ENCODE assay signal across 11 cellular contexts in the genomic region with DNA sequence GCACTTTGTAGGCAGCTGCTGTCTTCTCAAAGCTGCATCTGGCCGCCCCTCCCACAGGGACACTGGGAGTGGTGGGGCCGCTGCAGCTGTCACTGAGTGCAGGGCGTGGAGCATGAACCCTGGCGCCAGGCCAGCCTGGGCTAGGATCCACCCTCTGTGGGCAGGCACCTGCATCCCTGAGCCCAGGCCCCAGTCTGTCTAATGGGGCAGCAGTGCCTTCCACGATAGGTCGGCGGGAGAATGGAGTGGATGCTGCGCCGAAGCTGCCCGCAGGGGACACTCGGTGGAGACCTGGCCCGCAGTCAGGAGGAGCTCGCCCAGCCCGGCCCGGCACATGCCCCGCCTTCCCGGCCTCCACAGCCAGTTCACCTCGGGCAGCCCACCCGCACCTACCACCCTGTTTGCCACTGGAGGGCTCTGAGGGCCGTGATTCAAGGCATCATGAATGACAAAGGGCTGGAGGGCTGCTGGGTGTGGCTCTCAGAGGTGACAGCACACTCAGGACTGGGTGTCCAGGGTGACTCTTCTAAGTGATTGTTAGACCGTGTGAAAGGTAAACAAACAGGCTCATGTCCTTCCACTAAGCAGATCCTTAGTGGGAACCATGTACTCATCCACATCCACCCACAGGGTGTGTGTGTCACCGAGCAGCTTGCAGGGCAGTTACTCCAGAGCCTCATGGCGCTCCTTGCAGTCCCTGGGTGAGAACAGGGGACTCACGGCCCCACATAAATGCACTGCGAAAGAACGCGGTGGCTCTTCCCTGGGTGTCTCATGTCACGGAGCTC.
A peak's percentile ranks its signal among the peaks of the same experiment; 100 is the strongest.
DNase-seq lines count a peak whose midpoint lies in the region; ATAC-seq, FAIRE-seq and TF ChIP-seq lines count a peak whose summit lies in the region.
"Had no signal": no experiment of that assay in that cellular context is flagged by ENCODE, and none has a peak within 500 bp of the region (broad histone marks: within the 10 kb centered on the region; RNA-seq: fewer than 3 reads in every experiment).

No MANE protein-coding gene starts in this region.

- no peaks in the 10 kb centered on the region for H3K9me3 ChIP-seq in HepG2 (ENCODE audit: low read length)

- H3K27ac ChIP-seq in HepG2 (ENCODE audit: extremely low read length, insufficient read depth, low read length), result no peak overlapping the region

- H3K36me3 ChIP-seq in HepG2 (replicated peaks in 1 of 2; ENCODE audit: control insufficient read depth in 1 of 2, insufficient read depth in 2 of 2, low read length in 2 of 2), result no peaks in the 10 kb centered on the region

- no peak overlapping the region for H3K4me3 Mint-ChIP-seq in dendritic cell treated with granulocyte-macrophage colony-stimulating factor and Interleukin-4, amounts not matched to agents 40 ng/mL and 50 ng/mL, for 4 days
- H3K4me3 Mint-ChIP-seq in activated T-cell treated with anti-CD3 and anti-CD28 coated beads, Interleukin-2, amount 50 U/mL, for 24 hours, result no peak overlapping the region
- H3K4me3 Mint-ChIP-seq: activated CD4-positive, alpha-beta T cell treated with anti-CD3 and anti-CD28 coated beads, Interleukin-2, amount 10 ng/mL, durations not matched to agents 24 days and 14 days; CD8-positive, alpha-beta memory T cell had no signal

- no peak for TF ChIP-seq POLR2A in HepG2 (IDR thresholded peaks at IDR 0.05; ENCODE audit: insufficient read depth in 1 of 2, low read depth in 2 of 2, low read length in 2 of 2)

- no peak for TF ChIP-seq RAD21 in HepG2 (CRISPR knock-in tag; IDR thresholded peaks at IDR 0.05)

- H3K4me1 Mint-ChIP-seq in dendritic cell treated with granulocyte-macrophage colony-stimulating factor and Interleukin-4, amounts not matched to agents 40 ng/mL and 50 ng/mL, for 4 days (ENCODE audit: low read depth), result peaks cover 30% of the 10 kb centered on the region
- H3K4me1 Mint-ChIP-seq in activated T-cell treated with anti-CD3 and anti-CD28 coated beads, Interleukin-2, amount 50 U/mL, for 24 hours (ENCODE audit: low read depth), result peaks cover 2% of the 10 kb centered on the region
- H3K4me1 Mint-ChIP-seq: activated CD4-positive, alpha-beta T cell treated with anti-CD3 and anti-CD28 coated beads, Interleukin-2, amount 10 ng/mL, durations not matched to agents 24 days and 14 days; CD8-positive, alpha-beta memory T cell had no signal

- WGBS in HepG2 (ENCODE audit: low lambda C conversion rate), result 69% methylated on average over 11 of the region's 28 CpGs

- no peak for TF ChIP-seq CTCF in HepG2 (CRISPR knock-in tag; IDR thresholded peaks at IDR 0.05)

- H3K9ac ChIP-seq in HepG2 (ENCODE audit: insufficient read depth, low read depth, low read length), result no peak overlapping the region

- no peaks in the 10 kb centered on the region for H3K79me2 ChIP-seq in HepG2 (ENCODE audit: insufficient read depth, low read length)

- peaks cover 98% of the 10 kb centered on the region for H3K36me3 Mint-ChIP-seq in dendritic cell treated with granulocyte-macrophage colony-stimulating factor and Interleukin-4, amounts not matched to agents 40 ng/mL and 50 ng/mL, for 4 days (ENCODE audit: low read depth)
- H3K36me3 Mint-ChIP-seq in activated T-cell treated with anti-CD3 and anti-CD28 coated beads, Interleukin-2, amount 50 U/mL, for 24 hours (ENCODE audit: low read depth), result peaks cover 31% of the 10 kb centered on the region

- H2AFZ ChIP-seq in HepG2 (ENCODE audit: low read length), result no peak overlapping the region

- no peaks in the 10 kb centered on the region for H3K27me3 ChIP-seq in HepG2 (ENCODE audit: control insufficient read depth in 1 of 2, insufficient read depth in 2 of 2, low read length in 2 of 2)

- CTCF ChIA-PET in HepG2 (lab: Yijun Ruan, JAX; ENCODE audit: low intra/inter-chr PET ratio, low total read pairs), result no interaction called here

- peak overlapping the region; percentile 12 for H3K27ac Mint-ChIP-seq in dendritic cell treated with granulocyte-macrophage colony-stimulating factor and Interleukin-4, amounts not matched to agents 40 ng/mL and 50 ng/mL, for 4 days
- no peak overlapping the region for H3K27ac Mint-ChIP-seq in activated T-cell treated with anti-CD3 and anti-CD28 coated beads, Interleukin-2, amount 50 U/mL, for 24 hours
- H3K27ac Mint-ChIP-seq: activated CD4-positive, alpha-beta T cell treated with anti-CD3 and anti-CD28 coated beads, Interleukin-2, amount 10 ng/mL, durations not matched to agents 24 days and 14 days had no signal

- no peak for FAIRE-seq in HepG2 (lab: Jason Lieb, UNC)
- FAIRE-seq: islet of Langerhans had no signal

- intact Hi-C loops in dendritic cell treated with granulocyte-macrophage colony-stimulating factor and Interleukin-4, amounts not matched to agents 40 ng/mL and 50 ng/mL, for 4 days (cut with micrococcal nuclease), result no loop called here
- intact Hi-C loops in HepG2 (cut with micrococcal nuclease; ENCODE audit: unreplicated experiment), result loop anchor here (5.0 kb wide), 1 partner anchor 232 kb away; no protein-coding TSS in a partner anchor

- no TSS peak for BruUV-seq in HepG2 (replicated peaks; lab: Mats Ljungman, UMichigan)

- no peaks in the 10 kb centered on the region for H3K27me3 Mint-ChIP-seq in dendritic cell treated with granulocyte-macrophage colony-stimulating factor and Interleukin-4, amounts not matched to agents 40 ng/mL and 50 ng/mL, for 4 days
- H3K27me3 Mint-ChIP-seq in activated T-cell treated with anti-CD3 and anti-CD28 coated beads, Interleukin-2, amount 50 U/mL, for 24 hours, result no peaks in the 10 kb centered on the region
- H3K27me3 Mint-ChIP-seq: activated CD4-positive, alpha-beta T cell treated with anti-CD3 and anti-CD28 coated beads, Interleukin-2, amount 10 ng/mL, durations not matched to agents 24 days and 14 days; CD8-positive, alpha-beta memory T cell had no signal

- peak; percentile 69 for DNase-seq in ELF-1 (ENCODE audit: low read depth, low spot score)
- peak; percentile 52 for DNase-seq in NCI-H2171 (lab: John Stamatoyannopoulos, UW)
- no peak for DNase-seq in HepG2 (ENCODE audit: low spot score)
- DNase-seq in activated T-cell treated with anti-CD3 and anti-CD28 coated beads, Interleukin-2, amount 50 U/mL, for 24 hours, result no peak
- DNase-seq in activated naive CD4-positive, alpha-beta T cell treated with anti-CD3 and anti-CD28 coated beads, Interleukin-2, amount 50 U/mL, for 16 hours, result no peak
- DNase-seq: activated CD4-positive, alpha-beta T cell treated with anti-CD3 and anti-CD28 coated beads, Interleukin-2, amount 10 ng/mL, durations not matched to agents 24 days and 14 days had no signal

- H3K4me2 ChIP-seq in HepG2 (ENCODE audit: low read depth, low read length), result no peak overlapping the region

- POLR2A ChIA-PET in HepG2 (lab: Yijun Ruan, JAX), result no interaction called here

- no peak for TF ChIP-seq EP300 in HepG2 (IDR thresholded peaks at IDR 0.05; ENCODE audit: low read depth in 2 of 2, low read length in 2 of 2)
- no peak for TF ChIP-seq EP300 in HepG2 (CRISPR knock-in tag; IDR thresholded peaks at IDR 0.05; ENCODE audit: borderline replicate concordance)

- H3K9me3 Mint-ChIP-seq in dendritic cell treated with granulocyte-macrophage colony-stimulating factor and Interleukin-4, amounts not matched to agents 40 ng/mL and 50 ng/mL, for 4 days, result no peaks in the 10 kb centered on the region
- no peaks in the 10 kb centered on the region for H3K9me3 Mint-ChIP-seq in activated T-cell treated with anti-CD3 and anti-CD28 coated beads, Interleukin-2, amount 50 U/mL, for 24 hours
- H3K9me3 Mint-ChIP-seq: activated CD4-positive, alpha-beta T cell treated with anti-CD3 and anti-CD28 coated beads, Interleukin-2, amount 10 ng/mL, durations not matched to agents 24 days and 14 days; CD8-positive, alpha-beta memory T cell had no signal

- in situ Hi-C loops in HepG2 (cut with HindIII; ENCODE audit: extremely low pct_ligation_motif_present, low pct_unique_long_range_greater_than_20kb), result no loop called here

- no peaks in the 10 kb centered on the region for H4K20me1 ChIP-seq in HepG2 (ENCODE audit: insufficient read depth, low read length)

- ATAC-seq in HepG2, result peak; percentile 31
- no peak for ATAC-seq in GM21360 (IDR thresholded peaks at IDR 0.05; ENCODE audit: unreplicated experiment)
- ATAC-seq in GM18873 (IDR thresholded peaks at IDR 0.05; ENCODE audit: low FRiP score, unreplicated experiment), result no peak

- no peak overlapping the region for H3K4me3 ChIP-seq in HepG2 (replicated peaks in 1 of 3; ENCODE audit: insufficient read depth in 1 of 3, low read depth in 2 of 3, low read length in 3 of 3)

- H3K4me1 ChIP-seq in HepG2 (ENCODE audit: insufficient read depth, low read length), result peaks cover 45% of the 10 kb centered on the region

TF ChIP-seq in HepG2, 621 proteins besides CTCF, POLR2A, EP300 and RAD21 (continues in another document):
- TF ChIP-seq HNRNPL (IDR thresholded peaks at IDR 0.05; ENCODE audit: low read depth, low read length), result 0 out of 2 replicates have a peak, but pooled peaks have one; percentile 4
- TF ChIP-seq AFF4 (CRISPR knock-in tag; IDR thresholded peaks at IDR 0.05), result no peak

Comparison
In these comparisons a context has a peak if more than half of its experiments do, and no peak if none do; other contexts are left out.
1. DNase-seq: peak in ELF-1 (single experiment) and NCI-H2171 (single experiment); none in HepG2 (single experiment), activated T-cell treated with anti-CD3 and anti-CD28 coated beads, Interleukin-2, amount 50 U/mL, for 24 hours (single experiment) and activated naive CD4-positive, alpha-beta T cell treated with anti-CD3 and anti-CD28 coated beads, Interleukin-2, amount 50 U/mL, for 16 hours (single experiment).